In genomic region chr2:96010320-96011128, GRCh38 we compare ENCODE assay signal across 8 cellular contexts. TPM values are rescaled to one million over a fixed set of nuclear protein-coding genes. Genes with fewer than 3 reads are reported as not detected.
DNase-seq lines count a peak whose midpoint lies in the region; TF ChIP-seq lines count a peak whose summit lies in the region.
"Not testable (repeated sequence)": the region's sequence is repeated elsewhere in the genome, so short reads cannot be mapped to it uniquely, and the experiment has no call there.

No MANE protein-coding gene starts in this region.

- H3K27ac ChIP-seq in Karpas-422 (ENCODE audit: low read length) = not testable (repeated sequence)
- H3K27ac ChIP-seq in coronary artery (peak overlapping the region; percentile 86 to 88), sigmoid colon (peak overlapping the region; percentile 76 to 83 (median 80)), transverse colon (peak overlapping the region; percentile 78 to 88 (median 82))

- intact Hi-C loops in sigmoid colon (cut with DNase I); transverse colon (cut with DNase I; ENCODE audit: low total_unique reads): not testable (repeated sequence)

- not testable (repeated sequence) for H2AFZ ChIP-seq in Karpas-422 (ENCODE audit: low read length)

- not testable (repeated sequence) for H3K9me2 ChIP-seq in Karpas-422 (replicated peaks; ENCODE audit: insufficient read depth, low read length)

- H3K4me1 Mint-ChIP-seq in HFFc6 (ENCODE audit: low read depth) = not testable (repeated sequence)

- peak overlapping the region; percentile 85 for H3K4me3 Mint-ChIP-seq in HFFc6

- not testable (repeated sequence) for TF ChIP-seq POLR2A in sigmoid colon (IDR thresholded peaks at IDR 0.05)
- peak; percentile 65 for TF ChIP-seq POLR2A in transverse colon (IDR thresholded peaks at IDR 0.05)

- H3K36me3 Mint-ChIP-seq in HFFc6 (ENCODE audit: low read depth) = not testable (repeated sequence)

- H3K4me3 ChIP-seq in Karpas-422 (ENCODE audit: low read length) (peak overlapping the region; percentile 63), coronary artery (peak overlapping the region; percentile 76), sigmoid colon (peak overlapping the region; percentile 33 to 55 (median 54)), transverse colon (peak overlapping the region; percentile 29 to 74 (median 54))

- H3K9me3 Mint-ChIP-seq in HFFc6 = not testable (repeated sequence)

- H3K27me3 Mint-ChIP-seq in HFFc6 (ENCODE audit: insufficient read depth) = peaks cover 20% of the 10 kb centered on the region

- not testable (repeated sequence) for H3K36me3 ChIP-seq in Karpas-422 (ENCODE audit: insufficient read depth, low read length); sigmoid colon; transverse colon

- not testable (repeated sequence) for H4K20me1 ChIP-seq in Karpas-422 (ENCODE audit: insufficient read depth, low read depth, low read length)

- H3K9me3 ChIP-seq in Karpas-422 (ENCODE audit: low read length); sigmoid colon; transverse colon: not testable (repeated sequence)

- TF ChIP-seq CTCF in GM13977 (IDR thresholded peaks at IDR 0.05; ENCODE audit: extremely low read depth, insufficient read depth, missing control alignments); HFFc6 (IDR thresholded peaks at IDR 0.05); coronary artery (IDR thresholded peaks at IDR 0.05); sigmoid colon (IDR thresholded peaks at IDR 0.05); transverse colon (IDR thresholded peaks at IDR 0.05): not testable (repeated sequence)

- TF ChIP-seq EP300 in sigmoid colon (IDR thresholded peaks at IDR 0.05); transverse colon (IDR thresholded peaks at IDR 0.05; ENCODE audit: low read depth): not testable (repeated sequence)

- peak; percentile 79 for DNase-seq in GM13977 (ENCODE audit: low spot score)
- DNase-seq in HFFc6 = peak; percentile 67
- peak; percentile 97 for DNase-seq in Karpas-422
- peak; percentile 94 to 98 for DNase-seq in activated CD8-positive, alpha-beta memory T cell treated with anti-CD3 and anti-CD28 coated beads for 1 hour (ENCODE audit: extremely low read depth in 1 of 2, low read depth in 1 of 2)
- DNase-seq in coronary artery (ENCODE audit: low spot score) = peak; percentile 95
- peak; percentile 91 for DNase-seq in inferior parietal cortex (ENCODE audit: extremely low spot score)
- peak; percentile 98 for DNase-seq in sigmoid colon
- peak; percentile 99 for DNase-seq in transverse colon

- peak overlapping the region; percentile 64 for H3K9ac ChIP-seq in Karpas-422 (ENCODE audit: low read length)

- in situ Hi-C loops in GM13977 (cut with MboI; ENCODE audit: low pct_unique_long_range_greater_than_20kb, low sequenced_read_pairs, unreplicated experiment) (loop anchor here (25.0 kb wide), 1 partner anchor 177 kb away; no protein-coding TSS in a partner anchor), transverse colon (cut with MboI; ENCODE audit: low pct_ligation_motif_present in 1 of 4, low pct_unique_long_range_greater_than_20kb in 1 of 4, low sequenced_read_pairs in 3 of 4) (loop anchor here (25.0 kb wide), 4 partner anchors 102 to 502 kb away; partner anchors contain the start of genes ADRA2B (in 3 of the 4), CIAO1 (in 1 of the 4), NEURL3 (in 1 of the 4) and TMEM127 (in 1 of the 4))

- H3K27ac Mint-ChIP-seq in HFFc6 = peak overlapping the region; percentile 61; the same call in 1 of the 2 replicates

- peak overlapping the region; percentile 67 for H3K4me2 ChIP-seq in Karpas-422 (ENCODE audit: low read depth, low read length, poor library complexity, severe bottlenecking)

- H3K79me2 ChIP-seq in Karpas-422 (ENCODE audit: low read length) = not testable (repeated sequence)

- 0% methylated on average over 34 of the region's 65 CpGs for WGBS in sigmoid colon, 2 donors
- 2% methylated on average over 10 of the region's 65 CpGs; no CpG with 5 or more reads in 1 of the 2 donors for whole genome bisulfite sequencing in transverse colon (ENCODE audit: low coverage in 1 of 2), 2 donors

- H3K4me1 ChIP-seq in Karpas-422 (ENCODE audit: low read length); sigmoid colon; transverse colon: not testable (repeated sequence)

- H3K27me3 ChIP-seq in Karpas-422 (ENCODE audit: low read length); sigmoid colon; transverse colon: not testable (repeated sequence)

RNA-seq across cellular contexts. Expression of gene ANKRD36C, which starts 18.9 kb away (rescaled TPM):
- 1 to 10 TPM; 5.9 to 8.9 (median 7.0) TPM for total RNA-seq in HFFc6 (2021; fragmentation: NEBNext Ultra II Directional; extraction: Animal tissue kit (Norgen Biotek cat#: 25700))
- 56.3 and 74.4 TPM in 2 replicates for total RNA-seq in Karpas-422 (2014; rRNA removed; shearing (Covaris generic); ENCODE audit: low replicate concordance)
- 10 to 100 TPM; 28.8 to 56.5 (median 33.6) TPM for total RNA-seq in sigmoid colon
- 1 to 10 TPM in 1 of 3 donors, under 1 TPM in 1, not detected in 1; 0.92 to 7.4 TPM for polyA plus RNA-seq in sigmoid colon
- 10 to 100 TPM; 38.6 to 81.2 (median 60.0) TPM for total RNA-seq in transverse colon

RNA-seq across cellular contexts. Expression of gene GPAT2, which starts 24.2 kb away (rescaled TPM):
- total RNA-seq in HFFc6 (2021; fragmentation: NEBNext Ultra II Directional; extraction: Animal tissue kit (Norgen Biotek cat#: 25700)) = 10 to 100 TPM in 4 of 6 experiments, 1 to 10 TPM in 2; 3.1 to 44.6 (median 37.8) TPM
- not detected in 2 replicates for total RNA-seq in Karpas-422 (2014; rRNA removed; shearing (Covaris generic); ENCODE audit: low replicate concordance)
- 1 to 10 TPM in 3 of 4 donors, under 1 TPM in 1; 0.33 to 4.9 (median 3.1) TPM for total RNA-seq in sigmoid colon
- polyA plus RNA-seq in sigmoid colon = 1 to 10 TPM in 1 of 3 donors, under 1 TPM in 2; 0.23 to 5.1 (median 0.60) TPM
- total RNA-seq in transverse colon = 1 to 10 TPM; 1.4 to 3.7 (median 2.7) TPM
